8 cellular contexts compared by ENCODE assay signal in genomic region chr2:219441451-219442205, GRCh38. TPM values are rescaled to one million over a fixed set of nuclear protein-coding genes. Genes with fewer than 3 reads are reported as not detected.
DNase-seq lines count a peak whose midpoint lies in the region; ATAC-seq and TF ChIP-seq lines count a peak whose summit lies in the region.

No MANE protein-coding gene starts in this region.

- H3K9me3 Mint-ChIP-seq in T-helper 1 cell treated with Interleukin-12 subunit alpha and Interleukin-12 subunit beta and Interleukin-4 antibody, amounts not matched to agents 30 μg/mL and 1 μg/mL, for 36 hours = no peaks in the 10 kb centered on the region
- peaks cover 0 to 2% (median 0%) of the 10 kb centered on the region in 5 experiments for H3K9me3 Mint-ChIP-seq in brain

- no peak for TF ChIP-seq CTCF in brain (conservative IDR thresholded peaks at IDR 0.05)

- no peak overlapping the region for H3K27ac ChIP-seq in iPS-20b (ENCODE audit: low read length)

- no peak for ATAC-seq in HG03196 (IDR thresholded peaks at IDR 0.05; ENCODE audit: unreplicated experiment)

- H3K27ac Mint-ChIP-seq in T-helper 1 cell treated with Interleukin-12 subunit alpha and Interleukin-12 subunit beta and Interleukin-4 antibody, amounts not matched to agents 30 μg/mL and 1 μg/mL, for 36 hours = no peak overlapping the region
- H3K27ac Mint-ChIP-seq in brain = peak overlapping the region; percentile 39 to 64 (median 57)

- no peaks in the 10 kb centered on the region for H3K36me3 Mint-ChIP-seq in T-helper 1 cell treated with Interleukin-12 subunit alpha and Interleukin-12 subunit beta and Interleukin-4 antibody, amounts not matched to agents 30 μg/mL and 1 μg/mL, for 36 hours (ENCODE audit: low read depth)
- no peaks in the 10 kb centered on the region for H3K36me3 Mint-ChIP-seq in brain

- H3K27me3 Mint-ChIP-seq in T-helper 1 cell treated with Interleukin-12 subunit alpha and Interleukin-12 subunit beta and Interleukin-4 antibody, amounts not matched to agents 30 μg/mL and 1 μg/mL, for 36 hours (ENCODE audit: low read depth) = peaks cover 31% of the 10 kb centered on the region
- H3K27me3 Mint-ChIP-seq in brain = no peaks in the 10 kb centered on the region

- DNase-seq in NCI-H2196 (lab: John Stamatoyannopoulos, UW; ENCODE audit: unreplicated experiment) = peak; percentile 65
- no peak for DNase-seq in NCI-H2196 treated with DMSO at 0.1 percent for 48 hours (lab: John Stamatoyannopoulos, UW; ENCODE audit: unreplicated experiment)
- peak; percentile 68 for DNase-seq in stimulated activated CD4-positive, alpha-beta T cell treated with anti-CD3 and anti-CD28 coated beads, Interleukin-15, amount 100 ng/mL, for 24 hours
- no peak for DNase-seq in dermis blood vessel endothelial cell

- peaks cover 8% of the 10 kb centered on the region for H3K4me1 Mint-ChIP-seq in T-helper 1 cell treated with Interleukin-12 subunit alpha and Interleukin-12 subunit beta and Interleukin-4 antibody, amounts not matched to agents 30 μg/mL and 1 μg/mL, for 36 hours (ENCODE audit: low read depth)
- H3K4me1 Mint-ChIP-seq in brain = peaks cover 54% of the 10 kb centered on the region

- peaks cover 12% of the 10 kb centered on the region for H3K4me1 ChIP-seq in iPS-20b (ENCODE audit: insufficient read depth, low read length)

- H3K36me3 ChIP-seq in iPS-20b (ENCODE audit: insufficient read depth, low read depth, low read length) = no peaks in the 10 kb centered on the region

- peak overlapping the region; percentile 71 for H3K4me3 ChIP-seq in iPS-20b (ENCODE audit: low read length)

- H3K4me3 Mint-ChIP-seq in T-helper 1 cell treated with Interleukin-12 subunit alpha and Interleukin-12 subunit beta and Interleukin-4 antibody, amounts not matched to agents 30 μg/mL and 1 μg/mL, for 36 hours = peak overlapping the region; percentile 52
- H3K4me3 Mint-ChIP-seq in brain = peak overlapping the region; percentile 81 to 92 (median 86)

- peaks cover 62% of the 10 kb centered on the region for H3K27me3 ChIP-seq in iPS-20b (ENCODE audit: insufficient read depth, low read length)

- H3K9ac ChIP-seq in iPS-20b (ENCODE audit: low read depth, low read length) = peak overlapping the region; percentile 21; the same call in 1 of the 2 replicates

- no peaks in the 10 kb centered on the region for H3K9me3 ChIP-seq in iPS-20b (ENCODE audit: insufficient read depth, low read depth, low read length)

RNA-seq across cellular contexts. Expression of gene SPEG, which starts 7.0 kb away (rescaled TPM):
- 26.3 TPM for polyA plus RNA-seq in brain (ENCODE audit: insufficient read depth, low read depth, low replicate concordance)
- 0.09 and 1.7 TPM in 2 replicates for total RNA-seq in dermis blood vessel endothelial cell

RNA-seq across cellular contexts. Expression of gene DES, which starts 23.5 kb away (rescaled TPM):
- 9.7 TPM for polyA plus RNA-seq in brain (ENCODE audit: insufficient read depth, low read depth, low replicate concordance)
- not detected in 2 replicates for total RNA-seq in dermis blood vessel endothelial cell

RNA-seq across cellular contexts. Expression of gene DNPEP, which starts 53.9 kb away (rescaled TPM):
- 43.5 TPM for polyA plus RNA-seq in brain (ENCODE audit: insufficient read depth, low read depth, low replicate concordance)
- total RNA-seq in dermis blood vessel endothelial cell = 54.1 and 67.7 TPM in 2 replicates

RNA-seq across cellular contexts. Expression of gene GMPPA, which starts 57.1 kb away (rescaled TPM):
- 22.0 TPM for polyA plus RNA-seq in brain (ENCODE audit: insufficient read depth, low read depth, low replicate concordance)
- total RNA-seq in dermis blood vessel endothelial cell = 33.4 and 34.5 TPM in 2 replicates

Comparison
In these comparisons a context has a peak if more than half of its experiments do, and no peak if none do; other contexts are left out.
1. DNase-seq: peak in NCI-H2196 (single experiment) and stimulated activated CD4-positive, alpha-beta T cell treated with anti-CD3 and anti-CD28 coated beads, Interleukin-15, amount 100 ng/mL, for 24 hours (single experiment); none in NCI-H2196 treated with DMSO at 0.1 percent for 48 hours (single experiment) and dermis blood vessel endothelial cell (single experiment).